8 cellular contexts compared by ENCODE assay signal in genomic region chr11:64341851-64342791, GRCh38. TPM values are rescaled to one million over a fixed set of nuclear protein-coding genes. Genes with fewer than 3 reads are reported as not detected.
DNase-seq lines count a peak whose midpoint lies in the region; ATAC-seq and TF ChIP-seq lines count a peak whose summit lies in the region.

No MANE protein-coding gene starts in this region.

- H3K27ac ChIP-seq in dorsolateral prefrontal cortex (peak overlapping the region in 46 of 59 donors; percentile 2 to 84 (median 47)), right lobe of liver (peak overlapping the region in 1 of 3 donors; percentile 18)

- H3K27me3 Mint-ChIP-seq in Calu3 (ENCODE audit: unreplicated experiment) = no peaks in the 10 kb centered on the region

- peaks cover 0 to 11% (median 2%) of the 10 kb centered on the region in 4 donors for H3K4me1 ChIP-seq in right lobe of liver

- H3K4me1 Mint-ChIP-seq in Calu3 (ENCODE audit: low read depth, unreplicated experiment) = peaks cover 3% of the 10 kb centered on the region

- CTCF ChIA-PET in Calu3 (lab: Charles Lee) = interaction anchor here (0.8 to 2.3 kb wide), 6 partner anchors 10 to 107 kb away, joined by 3 to 27 read pairs (median 8); partner anchors contain the start of genes PRDX5 and TRMT112

- H3K4me3 Mint-ChIP-seq in Calu3 (ENCODE audit: low read depth, unreplicated experiment) = peak overlapping the region; percentile 52

- ATAC-seq in HG02798 (IDR thresholded peaks at IDR 0.05; ENCODE audit: poor library complexity, unreplicated experiment) (peak; percentile 52), right lobe of liver (peak; percentile 93 to 96 (median 95)), GM21515 (IDR thresholded peaks at IDR 0.05; ENCODE audit: unreplicated experiment) (no peak)

- no peaks in the 10 kb centered on the region for H3K9me3 ChIP-seq in right lobe of liver

- H3K9me3 Mint-ChIP-seq in Calu3 (ENCODE audit: low read depth, unreplicated experiment) = no peaks in the 10 kb centered on the region

- H3K36me3 Mint-ChIP-seq in Calu3 (ENCODE audit: insufficient read depth, unreplicated experiment) = no peaks in the 10 kb centered on the region

- no peaks in the 10 kb centered on the region for H3K36me3 ChIP-seq in right lobe of liver

- DNase-seq in Calu3 = peak; percentile 96
- DNase-seq in NCI-H526 treated with DMSO at 0.1 percent for 48 hours (lab: John Stamatoyannopoulos, UW) = peak; percentile 82
- peak; percentile 94 to 95 for DNase-seq in activated CD4-positive, alpha-beta T cell treated with anti-CD3 and anti-CD28 coated beads, Interleukin-2, amount 50 U/mL, for 48 hours
- DNase-seq in dorsolateral prefrontal cortex = peak; percentile 46 to 90 (median 69)
- peak; percentile 92 to 94 (median 94) for DNase-seq in right lobe of liver
- DNase-seq in stimulated activated CD4-positive, alpha-beta T cell treated with anti-CD3 and anti-CD28 coated beads, Interleukin-4, amount 100 ng/mL, for 1 hour = peak; percentile 92

- intact Hi-C loops in Calu3 (cut with micrococcal nuclease; ENCODE audit: unreplicated experiment) (no loop called here), dorsolateral prefrontal cortex (cut with DNase I) (no loop called here), right lobe of liver (cut with DNase I) (no loop called here)

- peak; percentile 30 for TF ChIP-seq POLR2A in right lobe of liver (IDR thresholded peaks at IDR 0.05)

- 27% methylated on average over 22 of the region's 55 CpGs for WGBS in right lobe of liver (ENCODE audit: insufficient coverage, low coverage, low lambda C conversion rate, missing lambda C conversion rate)

- BruUV-seq in Calu3 (replicated peaks; lab: Mats Ljungman, UMichigan) = no TSS peak

- H3K27ac Mint-ChIP-seq in Calu3 (ENCODE audit: unreplicated experiment) = no peak overlapping the region

- H3K4me3 ChIP-seq in dorsolateral prefrontal cortex (peak overlapping the region; percentile 17 to 64 (median 50)), right lobe of liver (peak overlapping the region in 2 of 3 donors; percentile 9 to 37)

- TF ChIP-seq CTCF in Calu3 (IDR thresholded peaks at IDR 0.05; ENCODE audit: unreplicated experiment) (peak; percentile 36), dorsolateral prefrontal cortex (IDR thresholded peaks at IDR 0.05 in 54 of 56, conservative IDR thresholded peaks at IDR 0.05 in 2 of 56; ENCODE audit: low read depth in 1 of 56, partially characterized antibody in 56 of 56) (peak in 40 of 56 donors; percentile 7 to 48 (median 34)), right lobe of liver (IDR thresholded peaks at IDR 0.05) (peak; percentile 33 to 47 (median 36))

- H3K27me3 ChIP-seq in dorsolateral prefrontal cortex (no peaks in the 10 kb centered on the region), right lobe of liver (no peaks in the 10 kb centered on the region)

RNA-seq across cellular contexts. Expression of gene CCDC88B, which starts 2.1 kb away (rescaled TPM):
- 7.6 and 8.2 TPM in 2 replicates for total RNA-seq in Calu3 (2022)
- 10 to 100 TPM in 97 of 120 experiments, 1 to 10 TPM in 23; 7.7 to 30.7 (median 13.8) TPM for total RNA-seq in dorsolateral prefrontal cortex
- total RNA-seq in right lobe of liver = 10 to 100 TPM in 1 of 6 experiments, 1 to 10 TPM in 5; 2.4 to 10.6 (median 4.9) TPM

RNA-seq across cellular contexts. Expression of gene RPS6KA4, which starts 16.8 kb away (rescaled TPM):
- total RNA-seq in Calu3 (2022) (46.0 and 56.5 TPM in 2 replicates), dorsolateral prefrontal cortex (10 to 100 TPM; 22.6 to 49.3 (median 33.0) TPM), right lobe of liver (10 to 100 TPM in 3 of 6 experiments, 1 to 10 TPM in 3; 6.6 to 17.9 (median 10.3) TPM)

RNA-seq across cellular contexts. Expression of gene PRDX5, which starts 24.2 kb away (rescaled TPM):
- 165 TPM in 2 replicates for total RNA-seq in Calu3 (2022)
- total RNA-seq in dorsolateral prefrontal cortex = 100 to 1,000 TPM; 101 to 340 (median 208) TPM
- total RNA-seq in right lobe of liver = 100 to 1,000 TPM in 2 of 6 experiments, 10 to 100 TPM in 4; 84.0 to 172 (median 89.3) TPM

RNA-seq across cellular contexts. Expression of gene TRMT112, which starts 24.8 kb away (rescaled TPM):
- total RNA-seq in Calu3 (2022) (197 and 211 TPM in 2 replicates), dorsolateral prefrontal cortex (100 to 1,000 TPM in 110 of 120 experiments, 10 to 100 TPM in 10; 72.8 to 158 (median 122) TPM), right lobe of liver (100 to 1,000 TPM in 2 of 6 experiments, 10 to 100 TPM in 4; 58.0 to 122 (median 85.3) TPM)

RNA-seq across cellular contexts. Expression of gene ESRRA, which starts 36.8 kb away (rescaled TPM):
- total RNA-seq in Calu3 (2022) (53.4 and 59.7 TPM in 2 replicates), dorsolateral prefrontal cortex (10 to 100 TPM; 20.7 to 65.0 (median 36.4) TPM), right lobe of liver (10 to 100 TPM; 28.5 to 82.6 (median 47.7) TPM)
